ENCODE assay signal across 9 cellular contexts in the genomic region with DNA sequence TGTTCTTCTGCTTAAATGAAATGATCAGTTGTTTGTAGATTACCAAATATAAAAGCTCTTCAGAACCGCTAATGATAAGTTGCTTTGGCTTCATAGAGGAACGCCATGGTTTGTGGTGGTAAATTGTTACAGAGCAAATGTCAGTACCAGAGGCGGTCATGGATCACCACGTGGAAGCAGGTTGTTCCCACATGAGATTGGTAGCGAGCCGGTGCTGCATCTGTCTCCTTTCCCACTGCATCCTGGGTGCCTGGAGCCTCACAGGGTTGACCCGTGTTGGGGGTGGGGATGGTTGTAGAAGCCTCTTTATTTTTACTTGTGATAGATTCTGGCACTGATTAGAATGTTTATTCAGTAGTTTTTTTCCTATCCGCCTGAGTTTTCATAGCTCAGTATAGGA. TPM values are rescaled to one million over a fixed set of nuclear protein-coding genes. Genes with fewer than 3 reads are reported as not detected.
A peak's percentile ranks its signal among the peaks of the same experiment; 100 is the strongest.
DNase-seq lines count a peak whose midpoint lies in the region; ATAC-seq and TF ChIP-seq lines count a peak whose summit lies in the region.
"Had no signal": no experiment of that assay in that cellular context is flagged by ENCODE, and none has a peak within 500 bp of the region (broad histone marks: within the 10 kb centered on the region; RNA-seq: fewer than 3 reads in every experiment).

No MANE protein-coding gene starts in this region.

- H3K27me3 ChIP-seq in DOHH2 (ENCODE audit: control insufficient read depth, low read length), result no peaks in the 10 kb centered on the region
- H3K27me3 ChIP-seq in skeletal muscle tissue (ENCODE audit: control insufficient read depth in 3 of 3, insufficient read depth in 3 of 3, low read length in 3 of 3), result no peaks in the 10 kb centered on the region
- no peaks in the 10 kb centered on the region for H3K27me3 ChIP-seq in trophoblast cell (ENCODE audit: insufficient read depth, low read length)

- peaks cover 26% of the 10 kb centered on the region for H3F3A ChIP-seq in DOHH2 (ENCODE audit: control insufficient read depth, insufficient read depth)

- H3K36me3 ChIP-seq in DOHH2 (ENCODE audit: control insufficient read depth, low read length) (peaks cover 2% of the 10 kb centered on the region; the same call in 1 of the 2 replicates), SK-N-MC (ENCODE audit: insufficient read depth, low read length) (no peaks in the 10 kb centered on the region), skeletal muscle tissue (ENCODE audit: control insufficient read depth in 3 of 3, insufficient read depth in 3 of 3, low read length in 3 of 3) (peaks cover 0 to 2% (median 0%) of the 10 kb centered on the region in 3 donors), trophoblast cell (ENCODE audit: control insufficient read depth in 1 of 2, insufficient read depth in 2 of 2, low read length in 2 of 2) (peaks cover 0 to 6% of the 10 kb centered on the region in 2 experiments)

- H3K4me3 ChIP-seq in DOHH2 (ENCODE audit: low read length), result peak overlapping the region; percentile 71
- H3K4me3 ChIP-seq in SK-N-MC, result no peak overlapping the region
- H3K4me3 ChIP-seq in skeletal muscle tissue (ENCODE audit: low read length in 3 of 3), result peak overlapping the region in 1 of 3 donors; percentile 4
- H3K4me3 ChIP-seq in trophoblast cell (ENCODE audit: low read depth, low read length), result no peak overlapping the region

- peak overlapping the region; percentile 94 for H3K27ac ChIP-seq in DOHH2 (ENCODE audit: low read depth, low read length)
- H3K27ac ChIP-seq in SK-N-MC, result peak overlapping the region; percentile 96; the same call in 1 of the 2 replicates
- peak overlapping the region; percentile 80 for H3K27ac ChIP-seq in epithelial cell of prostate
- peak overlapping the region; percentile 52 for H3K27ac ChIP-seq in skeletal muscle tissue (ENCODE audit: low read depth, low read length)
- H3K27ac ChIP-seq in trophoblast cell (ENCODE audit: low read depth, low read length), result no peak overlapping the region

- no peak overlapping the region for H2AFZ ChIP-seq in trophoblast cell (ENCODE audit: insufficient read depth, low read length, poor library complexity)

- no peaks in the 10 kb centered on the region for H4K20me1 ChIP-seq in DOHH2 (ENCODE audit: control insufficient read depth, insufficient read depth, low read depth, low read length)

- peaks cover 90% of the 10 kb centered on the region for H3K4me1 ChIP-seq in DOHH2 (ENCODE audit: control insufficient read depth, low read length)
- H3K4me1 ChIP-seq in skeletal muscle tissue (ENCODE audit: control insufficient read depth in 3 of 3, insufficient read depth in 3 of 3, low read length in 3 of 3), result peaks cover 50 to 60% (median 57%) of the 10 kb centered on the region in 3 donors
- peaks cover 6 to 8% of the 10 kb centered on the region in 2 experiments for H3K4me1 ChIP-seq in trophoblast cell (ENCODE audit: control insufficient read depth in 1 of 2, insufficient read depth in 2 of 2, low read length in 2 of 2)

- H4K8ac ChIP-seq in trophoblast cell (ENCODE audit: low read depth, low read length), result no peak overlapping the region

- no peaks in the 10 kb centered on the region for H3K9me2 ChIP-seq in DOHH2 (replicated peaks; ENCODE audit: control insufficient read depth, low read length)

- no peak for ATAC-seq in GM18868 (IDR thresholded peaks at IDR 0.05; ENCODE audit: unreplicated experiment)

- no peak for TF ChIP-seq CTCF in DOHH2 (IDR thresholded peaks at IDR 0.05; ENCODE audit: low read depth, low read length, poor library complexity, severe bottlenecking)

- H2AK5ac ChIP-seq in trophoblast cell (ENCODE audit: low read length), result no peak overlapping the region

- H3K79me1 ChIP-seq in trophoblast cell (ENCODE audit: low read length), result peaks cover 3% of the 10 kb centered on the region

- DNase-seq in SK-N-MC (ENCODE audit: low read depth, low spot score) (no peak), epithelial cell of prostate (ENCODE audit: low read depth, low spot score) (no peak), trophoblast cell (no peak), mucosa of gallbladder (ENCODE audit: low spot score) (no peak), posterior vena cava (ENCODE audit: low spot score) (no peak)
- DNase-seq: GM23248 had no signal

- H4K91ac ChIP-seq in trophoblast cell (ENCODE audit: low read depth, low read length), result no peak overlapping the region

- H3K4ac ChIP-seq in trophoblast cell (ENCODE audit: low read depth, low read length), result no peak overlapping the region

- no peak overlapping the region for H2BK12ac ChIP-seq in trophoblast cell (ENCODE audit: low read length)

- H3K23ac ChIP-seq in trophoblast cell (ENCODE audit: low read length), result no peak overlapping the region

- H3K18ac ChIP-seq in trophoblast cell (ENCODE audit: low read length), result no peak overlapping the region

- H3K9me3 ChIP-seq in DOHH2 (ENCODE audit: control insufficient read depth, insufficient read depth, low read length) (no peaks in the 10 kb centered on the region), SK-N-MC (ENCODE audit: low read depth, low read length) (no peaks in the 10 kb centered on the region), skeletal muscle tissue (ENCODE audit: control insufficient read depth in 3 of 3, low read length in 3 of 3) (no peaks in the 10 kb centered on the region), trophoblast cell (ENCODE audit: insufficient read depth, low read depth, low read length) (no peaks in the 10 kb centered on the region)

- no peak overlapping the region for H3K9ac ChIP-seq in SK-N-MC (ENCODE audit: insufficient read length)
- no peak overlapping the region for H3K9ac ChIP-seq in skeletal muscle tissue (ENCODE audit: low read depth in 1 of 3, low read length in 3 of 3)
- H3K9ac ChIP-seq in trophoblast cell (ENCODE audit: low read length), result no peak overlapping the region

- no peak overlapping the region for H4K12ac ChIP-seq in trophoblast cell (ENCODE audit: low read depth, low read length)

- intact Hi-C loops in posterior vena cava (cut with DNase I), result no loop called here

- H3K4me2 ChIP-seq in DOHH2 (ENCODE audit: low read length) (peak overlapping the region; percentile 93), trophoblast cell (ENCODE audit: low read length) (no peak overlapping the region)

- H3K79me2 ChIP-seq in DOHH2 (ENCODE audit: control insufficient read depth, low read length) (peaks cover 83% of the 10 kb centered on the region), trophoblast cell (ENCODE audit: control insufficient read depth, insufficient read depth, low read length, poor library complexity) (no peaks in the 10 kb centered on the region)

- no peak overlapping the region for H3K14ac ChIP-seq in trophoblast cell (ENCODE audit: low read length)

- no peak overlapping the region for H2BK5ac ChIP-seq in trophoblast cell (ENCODE audit: low read depth, low read length, poor library complexity)

- H2BK120ac ChIP-seq in trophoblast cell (ENCODE audit: insufficient read depth, low read length, poor library complexity), result no peak overlapping the region

- no CpG with 5 or more reads among the region's 8 CpGs for WGBS in trophoblast cell (ENCODE audit: extremely low coverage, insufficient coverage, insufficient read length)

RNA-seq across cellular contexts. Expression of gene GARRE1, which starts 14.7 kb away (rescaled TPM):
- total RNA-seq in skeletal muscle tissue, result 17.2 TPM
- 26.4 and 28.0 TPM in 2 replicates for polyA plus RNA-seq in trophoblast cell (2013)
- 27.7 TPM for total RNA-seq in mucosa of gallbladder
- 10 to 100 TPM; 23.3 to 31.1 TPM for total RNA-seq in posterior vena cava
